25 cellular contexts compared by ENCODE assay signal in the genomic region with DNA sequence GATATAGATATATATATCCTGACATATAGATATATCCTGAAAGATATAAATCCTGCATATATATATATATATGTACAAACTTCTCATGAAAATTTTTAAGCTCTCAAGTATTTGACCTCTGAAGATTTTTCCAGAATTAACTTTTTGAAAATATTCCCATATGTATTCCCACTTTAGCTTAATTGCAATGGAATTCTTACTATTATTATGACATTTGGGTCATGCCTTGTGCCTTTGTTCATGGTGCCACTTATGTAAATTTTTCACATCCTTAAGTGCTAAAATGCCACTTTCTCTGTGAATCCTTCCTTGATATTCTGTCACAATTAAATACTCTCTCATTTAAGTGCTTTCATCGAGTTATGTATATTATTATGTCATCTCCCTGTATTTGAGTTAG.
"Had no signal": no experiment of that assay in that cellular context is flagged by ENCODE, and none has a peak within 500 bp of the region (broad histone marks: within the 10 kb centered on the region; RNA-seq: fewer than 3 reads in every experiment).

No MANE protein-coding gene starts in this region.

- H3K9me3 ChIP-seq: colonic mucosa, esophagus muscularis mucosa, esophagus squamous epithelium, gastrocnemius medialis, gastroesophageal sphincter, heart left ventricle, heart right ventricle had no signal

- H3K4me1 ChIP-seq: colonic mucosa, esophagus muscularis mucosa, esophagus squamous epithelium, foreskin keratinocyte, gastrocnemius medialis, gastroesophageal sphincter, heart left ventricle, heart right ventricle had no signal

- H3K27ac ChIP-seq: colonic mucosa, coronary artery, dorsolateral prefrontal cortex, epithelial cell of prostate, esophagus muscularis mucosa, esophagus squamous epithelium, foreskin keratinocyte, gastrocnemius medialis, gastroesophageal sphincter, heart left ventricle, heart right ventricle had no signal

- ATAC-seq: effector memory CD8-positive, alpha-beta T cell; esophagus mucosa; foreskin keratinocyte; gastrocnemius medialis; gastroesophageal sphincter; heart left ventricle; heart right ventricle had no signal

- H3K27me3 ChIP-seq: colonic mucosa, esophagus muscularis mucosa, esophagus squamous epithelium, foreskin keratinocyte, gastrocnemius medialis, gastroesophageal sphincter, heart left ventricle had no signal

- H3K27ac Mint-ChIP-seq: dendritic cell treated with granulocyte-macrophage colony-stimulating factor and Interleukin-4, amounts not matched to agents 40 ng/mL and 50 ng/mL, for 4 days; effector memory CD8-positive, alpha-beta T cell; endodermal cell had no signal

- H3K9me3 Mint-ChIP-seq: dendritic cell treated with granulocyte-macrophage colony-stimulating factor and Interleukin-4, amounts not matched to agents 40 ng/mL and 50 ng/mL, for 4 days; endodermal cell had no signal

- H3K4me3 ChIP-seq: colonic mucosa, coronary artery, dorsolateral prefrontal cortex, esophagus muscularis mucosa, esophagus squamous epithelium, gastrocnemius medialis, gastroesophageal sphincter, heart left ventricle, heart right ventricle had no signal

- H3K4me3 Mint-ChIP-seq: dendritic cell treated with granulocyte-macrophage colony-stimulating factor and Interleukin-4, amounts not matched to agents 40 ng/mL and 50 ng/mL, for 4 days; effector memory CD8-positive, alpha-beta T cell; endodermal cell had no signal

- H3K36me3 ChIP-seq: colonic mucosa, esophagus muscularis mucosa, esophagus squamous epithelium, gastrocnemius medialis, gastroesophageal sphincter, heart left ventricle, heart right ventricle had no signal

- DNase-seq: colonic mucosa; cortex of kidney; dermis blood vessel endothelial cell; dorsolateral prefrontal cortex; effector CD4-positive, alpha-beta T cell; effector CD8-positive, alpha-beta T cell; effector memory CD4-positive, alpha-beta T cell; effector memory CD8-positive, alpha-beta T cell; endodermal cell; erythroblast; esophagus squamous epithelium; foreskin fibroblast; foreskin keratinocyte; foreskin melanocyte; gastrocnemius medialis; glutamatergic neuron; head of caudate nucleus; heart left ventricle; heart right ventricle had no signal

- H3K27me3 Mint-ChIP-seq: dendritic cell treated with granulocyte-macrophage colony-stimulating factor and Interleukin-4, amounts not matched to agents 40 ng/mL and 50 ng/mL, for 4 days; effector memory CD8-positive, alpha-beta T cell had no signal
